Comparison of ENCODE assay signal across 8 cellular contexts in the genomic region with DNA sequence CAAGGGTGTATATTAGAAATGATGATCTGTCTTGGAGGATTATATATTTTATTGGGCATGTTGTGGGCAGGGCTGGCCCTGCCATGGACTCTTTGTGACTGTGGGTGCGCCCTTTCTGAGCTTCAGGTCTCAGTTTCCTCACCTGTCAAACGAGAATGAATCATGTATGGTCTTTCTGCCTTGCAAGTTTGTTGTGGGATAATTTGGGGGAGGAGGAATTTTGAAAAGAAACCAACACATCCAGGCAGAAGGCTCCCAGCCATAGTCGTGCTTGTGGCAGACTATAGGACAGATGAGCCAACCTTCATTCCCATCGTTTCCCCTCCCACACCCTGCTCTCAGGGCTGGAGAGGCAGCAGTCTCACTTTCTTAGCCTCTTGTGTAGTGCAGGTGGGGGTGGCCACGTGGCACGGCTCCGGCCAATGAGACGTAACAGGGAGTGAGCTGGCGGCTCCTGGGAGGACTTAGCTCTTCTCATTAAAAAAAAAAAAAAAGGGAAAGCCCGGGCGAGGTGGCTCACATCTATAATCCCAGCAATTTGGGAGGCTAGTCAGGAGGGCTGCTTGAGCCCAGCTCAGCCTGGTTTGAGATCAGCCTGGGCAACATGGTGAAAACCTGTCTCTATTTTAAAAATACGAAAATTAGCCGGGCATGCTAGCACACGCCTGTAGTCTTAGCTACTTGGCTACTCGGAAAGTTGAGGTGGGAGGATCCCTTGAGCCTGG.
DNase-seq lines count a peak whose midpoint lies in the region; TF ChIP-seq lines count a peak whose summit lies in the region.

No MANE protein-coding gene starts in this region.

- no peak for TF ChIP-seq EP300 in tibial nerve (IDR thresholded peaks at IDR 0.05)

- peak; percentile 93 for DNase-seq in H7
- peak; percentile 27 for DNase-seq in NCI-H2227 treated with DMSO at 0.1 percent for 48 hours (lab: John Stamatoyannopoulos, UW)
- peak; percentile 78 for DNase-seq in colonic mucosa
- peak; percentile 78 for DNase-seq in prostate gland (ENCODE audit: low spot score)
- DNase-seq in activated CD8-positive, alpha-beta memory T cell treated with anti-CD3 and anti-CD28 coated beads, Interleukin-2, amount 50 U/mL, for 4 hours = no peak
- DNase-seq in stimulated activated naive CD4-positive, alpha-beta T cell treated with Interleukin-2 at 50 U/mL for 16 hours (lab: John Stamatoyannopoulos, UW) = no peak
- DNase-seq in COLO829 (ENCODE audit: low spot score) = no peak
- DNase-seq in tibial nerve (ENCODE audit: low spot score in 2 of 2) = no peak

- TF ChIP-seq CTCF in colonic mucosa (IDR thresholded peaks at IDR 0.05) (no peak), prostate gland (IDR thresholded peaks at IDR 0.05) (no peak), tibial nerve (IDR thresholded peaks at IDR 0.05) (no peak)

- H3K4me1 ChIP-seq in colonic mucosa (no peaks in the 10 kb centered on the region), prostate gland (replicated peaks) (no peaks in the 10 kb centered on the region), tibial nerve (peaks cover 0 to 23% (median 2%) of the 10 kb centered on the region in 4 donors)

- WGBS in prostate gland = 23% methylated on average over 15 of the region's 15 CpGs
- 57 to 59% methylated on average over 15 of the region's 15 CpGs for WGBS in tibial nerve, 2 donors

- H3K9ac ChIP-seq in colonic mucosa (ENCODE audit: low read depth in 2 of 2, low read length in 2 of 2) = no peak overlapping the region

- TF ChIP-seq POLR2A in prostate gland (IDR thresholded peaks at IDR 0.05) (no peak), tibial nerve (IDR thresholded peaks at IDR 0.05) (no peak)

- H3K27ac ChIP-seq in colonic mucosa = no peak overlapping the region
- H3K27ac ChIP-seq in prostate gland = peak overlapping the region; percentile 47 to 49
- H3K27ac ChIP-seq in tibial nerve = no peak overlapping the region

- H3K27me3 ChIP-seq in H7 (ENCODE audit: control insufficient read depth, insufficient read depth, low read length) (no peaks in the 10 kb centered on the region), colonic mucosa (no peaks in the 10 kb centered on the region), prostate gland (replicated peaks; ENCODE audit: insufficient read depth) (no peaks in the 10 kb centered on the region), tibial nerve (no peaks in the 10 kb centered on the region)

- H3K36me3 ChIP-seq in H7 (replicated peaks; ENCODE audit: control insufficient read depth, insufficient read depth, low read length) (no peaks in the 10 kb centered on the region), colonic mucosa (no peaks in the 10 kb centered on the region), prostate gland (no peaks in the 10 kb centered on the region), tibial nerve (no peaks in the 10 kb centered on the region)

- intact Hi-C loops in colonic mucosa (cut with DNase I) = no loop called here
- intact Hi-C loops in prostate gland (cut with DNase I) = no loop called here

- H3K9me3 ChIP-seq in colonic mucosa (no peaks in the 10 kb centered on the region), prostate gland (no peaks in the 10 kb centered on the region), tibial nerve (no peaks in the 10 kb centered on the region)

- H3K4me3 ChIP-seq in H7 (ENCODE audit: insufficient read depth, low read depth, low read length) = no peak overlapping the region
- H3K4me3 ChIP-seq in colonic mucosa = no peak overlapping the region
- no peak overlapping the region for H3K4me3 ChIP-seq in prostate gland
- H3K4me3 ChIP-seq in tibial nerve = no peak overlapping the region

Comparison
In these comparisons a context has a peak if more than half of its experiments do, and no peak if none do; other contexts are left out.
1. DNase-seq: peak in H7 (single experiment), NCI-H2227 treated with DMSO at 0.1 percent for 48 hours (single experiment), colonic mucosa (single experiment) and prostate gland (single experiment); none in activated CD8-positive, alpha-beta memory T cell treated with anti-CD3 and anti-CD28 coated beads, Interleukin-2, amount 50 U/mL, for 4 hours (single experiment), stimulated activated naive CD4-positive, alpha-beta T cell treated with Interleukin-2 at 50 U/mL for 16 hours (single experiment), COLO829 (single experiment) and tibial nerve (0 of 2).
2. H3K27ac ChIP-seq: peak in prostate gland (2 of 2); none in colonic mucosa (single experiment) and tibial nerve (0 of 4).